In genomic region chr17:18855831-18856624, GRCh38 we compare ENCODE assay signal across 8 cellular contexts. TPM values are rescaled to one million over a fixed set of nuclear protein-coding genes. Genes with fewer than 3 reads are reported as not detected.
DNase-seq lines count a peak whose midpoint lies in the region; ATAC-seq and TF ChIP-seq lines count a peak whose summit lies in the region.

No MANE protein-coding gene starts in this region.

- H3K9me3 Mint-ChIP-seq in T-helper 1 cell treated with Interleukin-12 subunit alpha and Interleukin-12 subunit beta and Interleukin-4 antibody, amounts not matched to agents 30 μg/mL and 1 μg/mL, for 36 hours: no peaks in the 10 kb centered on the region
- H3K9me3 Mint-ChIP-seq in progenitor cell of endocrine pancreas (ENCODE audit: low read depth): no peaks in the 10 kb centered on the region

- no peak for TF ChIP-seq CTCF in progenitor cell of endocrine pancreas (IDR thresholded peaks at IDR 0.05; ENCODE audit: unreplicated experiment)

- H3K4me3 Mint-ChIP-seq in T-helper 1 cell treated with Interleukin-12 subunit alpha and Interleukin-12 subunit beta and Interleukin-4 antibody, amounts not matched to agents 30 μg/mL and 1 μg/mL, for 36 hours: peak overlapping the region; percentile 91
- H3K4me3 Mint-ChIP-seq in progenitor cell of endocrine pancreas (ENCODE audit: low read depth): peak overlapping the region; percentile 88

- H3K36me3 Mint-ChIP-seq in T-helper 1 cell treated with Interleukin-12 subunit alpha and Interleukin-12 subunit beta and Interleukin-4 antibody, amounts not matched to agents 30 μg/mL and 1 μg/mL, for 36 hours (ENCODE audit: low read depth): no peaks in the 10 kb centered on the region
- H3K36me3 Mint-ChIP-seq in progenitor cell of endocrine pancreas (ENCODE audit: insufficient read depth): no peaks in the 10 kb centered on the region

- peak overlapping the region; percentile 80 for H3K27ac ChIP-seq in angular gyrus (ENCODE audit: low read depth, low read length)

- ATAC-seq in GM18498 (IDR thresholded peaks at IDR 0.05; ENCODE audit: unreplicated experiment): peak; percentile 79
- peak; percentile 74 for ATAC-seq in HG02885 (IDR thresholded peaks at IDR 0.05; ENCODE audit: poor library complexity, unreplicated experiment)
- ATAC-seq in left ventricle myocardium superior: peak; percentile 88

- H3K27me3 Mint-ChIP-seq in T-helper 1 cell treated with Interleukin-12 subunit alpha and Interleukin-12 subunit beta and Interleukin-4 antibody, amounts not matched to agents 30 μg/mL and 1 μg/mL, for 36 hours (ENCODE audit: low read depth): no peaks in the 10 kb centered on the region
- no peaks in the 10 kb centered on the region for H3K27me3 Mint-ChIP-seq in progenitor cell of endocrine pancreas

- peaks cover 38% of the 10 kb centered on the region for H3K4me1 Mint-ChIP-seq in T-helper 1 cell treated with Interleukin-12 subunit alpha and Interleukin-12 subunit beta and Interleukin-4 antibody, amounts not matched to agents 30 μg/mL and 1 μg/mL, for 36 hours (ENCODE audit: low read depth)
- peaks cover 28% of the 10 kb centered on the region for H3K4me1 Mint-ChIP-seq in progenitor cell of endocrine pancreas (ENCODE audit: low read depth)

- peak overlapping the region; percentile 87 for H3K27ac Mint-ChIP-seq in T-helper 1 cell treated with Interleukin-12 subunit alpha and Interleukin-12 subunit beta and Interleukin-4 antibody, amounts not matched to agents 30 μg/mL and 1 μg/mL, for 36 hours
- H3K27ac Mint-ChIP-seq in progenitor cell of endocrine pancreas: peak overlapping the region; percentile 91

- intact Hi-C loops in left ventricle myocardium superior (cut with micrococcal nuclease): no loop called here

- DNase-seq in NCI-H1694 (lab: John Stamatoyannopoulos, UW) (peak; percentile 97), left ventricle myocardium superior (peak; percentile 91), progenitor cell of endocrine pancreas (ENCODE audit: low spot score, unreplicated experiment) (peak; percentile 78), ureter (ENCODE audit: low spot score) (peak; percentile 95)

RNA-seq across cellular contexts. Expression of gene PRPSAP2, which starts 1.9 kb away (rescaled TPM):
- total RNA-seq in left ventricle myocardium superior (20.2 TPM), progenitor cell of endocrine pancreas (66.9 and 67.7 TPM in 2 replicates), ureter (40.7 TPM)

Comparison
In these comparisons a context has a peak if more than half of its experiments do, and no peak if none do; other contexts are left out.
1. Peak in every context shown above with its lines: DNase-seq, ATAC-seq and H3K27ac ChIP-seq.